In genomic region chr2:127161176-127162136, GRCh38 we compare ENCODE assay signal across 19 cellular contexts. TPM values are rescaled to one million over a fixed set of nuclear protein-coding genes. Genes with fewer than 3 reads are reported as not detected.
DNase-seq lines count a peak whose midpoint lies in the region; ATAC-seq, FAIRE-seq and TF ChIP-seq lines count a peak whose summit lies in the region.
"Had no signal": no experiment of that assay in that cellular context is flagged by ENCODE, and none has a peak within 500 bp of the region (broad histone marks: within the 10 kb centered on the region; RNA-seq: fewer than 3 reads in every experiment).

No MANE protein-coding gene starts in this region.

- WGBS in upper lobe of left lung, 2 donors: 67 to 69% methylated on average over 12 of the region's 12 CpGs
- 42 to 44% methylated on average over 9 to 12 of the region's 12 CpGs for WGBS in esophagus squamous epithelium, 2 donors

- H3K27ac ChIP-seq in upper lobe of left lung: no peak overlapping the region
- H3K27ac ChIP-seq in esophagus squamous epithelium: no peak overlapping the region
- H3K27ac ChIP-seq: ascending aorta, RWPE1, vagina had no signal

- peak overlapping the region; percentile 15 for H3K27ac Mint-ChIP-seq in nephron progenitor cell
- H3K27ac Mint-ChIP-seq: activated naive CD4-positive, alpha-beta T cell treated with anti-CD3 and anti-CD28 coated beads for 36 hours had no signal

- H3K27me3 ChIP-seq in upper lobe of left lung: no peaks in the 10 kb centered on the region
- no peaks in the 10 kb centered on the region for H3K27me3 ChIP-seq in esophagus squamous epithelium
- H3K27me3 ChIP-seq: ascending aorta, vagina had no signal

- H3K9me3 ChIP-seq in upper lobe of left lung: no peaks in the 10 kb centered on the region
- H3K9me3 ChIP-seq in esophagus squamous epithelium: no peaks in the 10 kb centered on the region
- H3K9me3 ChIP-seq: ascending aorta, vagina had no signal

- DNase-seq in G401 (ENCODE audit: low spot score) (peak; percentile 78), RCC 7860 (ENCODE audit: low spot score) (no peak), glomerular visceral epithelial cell (ENCODE audit: extremely low spot score) (peak; percentile 46), nephron progenitor cell (no peak), LoVo (ENCODE audit: low spot score) (no peak), upper lobe of left lung (no peak), esophagus squamous epithelium (lab: John Stamatoyannopoulos, UW) (no peak)
- DNase-seq: activated CD4-positive, alpha-beta T cell treated with anti-CD3 and anti-CD28 coated beads for 4 hours; activated naive CD4-positive, alpha-beta T cell treated with anti-CD3 and anti-CD28 coated beads for 36 hours; foreskin melanocyte; NCI-H1417 treated with DMSO at 0.1 percent for 48 hours; NCI-H748 treated with DMSO at 0.1 percent for 48 hours; stimulated activated CD4-positive, alpha-beta T cell treated with anti-CD3 and anti-CD28 coated beads, Interleukin-4, amount 100 ng/mL, for 1 hour had no signal

- peak; percentile 30 for FAIRE-seq in RCC 7860 (lab: Jason Lieb, UNC)
- FAIRE-seq: colon, endometrium had no signal

- no peak for TF ChIP-seq CTCF in nephron progenitor cell (IDR thresholded peaks at IDR 0.05)
- TF ChIP-seq CTCF in upper lobe of left lung (IDR thresholded peaks at IDR 0.05): no peak
- TF ChIP-seq CTCF in esophagus squamous epithelium (IDR thresholded peaks at IDR 0.05): no peak

- no peak for TF ChIP-seq EP300 in upper lobe of left lung (IDR thresholded peaks at IDR 0.05)

- no peaks in the 10 kb centered on the region for H3K27me3 Mint-ChIP-seq in nephron progenitor cell (ENCODE audit: low read depth, poor library complexity)

- H3K4me1 ChIP-seq in upper lobe of left lung: no peaks in the 10 kb centered on the region
- H3K4me1 ChIP-seq in esophagus squamous epithelium: peaks cover 0 to 19% (median 0%) of the 10 kb centered on the region in 3 donors
- H3K4me1 ChIP-seq: ascending aorta had no signal

- H3K9me3 Mint-ChIP-seq in nephron progenitor cell: peaks cover under 1% of the 10 kb centered on the region
- H3K9me3 Mint-ChIP-seq: activated naive CD4-positive, alpha-beta T cell treated with anti-CD3 and anti-CD28 coated beads for 36 hours had no signal

- peaks cover 60% of the 10 kb centered on the region for H3K4me1 Mint-ChIP-seq in nephron progenitor cell

- intact Hi-C loops in esophagus squamous epithelium (cut with DNase I): no loop called here

- in situ Hi-C loops in G401 (cut with HindIII; ENCODE audit: low sequenced_read_pairs): no loop called here

- TF ChIP-seq POLR2A in upper lobe of left lung (IDR thresholded peaks at IDR 0.05): no peak
- no peak for TF ChIP-seq POLR2A in esophagus squamous epithelium (IDR thresholded peaks at IDR 0.05)

- H3K36me3 ChIP-seq in upper lobe of left lung (no peaks in the 10 kb centered on the region), esophagus squamous epithelium (no peaks in the 10 kb centered on the region)
- H3K36me3 ChIP-seq: ascending aorta, vagina had no signal

- H3K4me3 ChIP-seq in upper lobe of left lung: no peak overlapping the region
- H3K4me3 ChIP-seq in esophagus squamous epithelium: no peak overlapping the region
- H3K4me3 ChIP-seq: ascending aorta, vagina had no signal

- H3K36me3 Mint-ChIP-seq in nephron progenitor cell (ENCODE audit: low read depth): no peaks in the 10 kb centered on the region

- no peak for ATAC-seq in upper lobe of left lung (ENCODE audit: low FRiP score in 2 of 2)
- ATAC-seq in GM21526 (IDR thresholded peaks at IDR 0.05; ENCODE audit: low FRiP score, unreplicated experiment): no peak

- H3K4me3 Mint-ChIP-seq in nephron progenitor cell: no peak overlapping the region
- H3K4me3 Mint-ChIP-seq: activated naive CD4-positive, alpha-beta T cell treated with anti-CD3 and anti-CD28 coated beads for 36 hours had no signal

RNA-seq across cellular contexts. Expression of gene BIN1, which starts 54.5 kb away (rescaled TPM):
- 11.1 and 14.2 TPM in 2 replicates for total RNA-seq in G401 (2014; rRNA removed; shearing (Covaris generic))
- total RNA-seq in upper lobe of left lung: 10 to 100 TPM; 32.3 to 57.0 (median 42.9) TPM
- 10 to 100 TPM; 10.8 to 23.3 (median 15.5) TPM for total RNA-seq in esophagus squamous epithelium

RNA-seq across cellular contexts. Expression of gene CYP27C1, which starts 58.6 kb away (rescaled TPM):
- 1.0 and 4.4 TPM in 2 replicates for total RNA-seq in G401 (2014; rRNA removed; shearing (Covaris generic))
- under 1 TPM in 4 of 6 donors, not detected in 2; 0.11 to 0.39 (median 0.14) TPM for total RNA-seq in upper lobe of left lung
- 1 to 10 TPM in 3 of 4 donors, under 1 TPM in 1; 0.95 to 4.6 (median 1.6) TPM for total RNA-seq in esophagus squamous epithelium
- total RNA-seq: activated naive CD4-positive, alpha-beta T cell treated with anti-CD3 and anti-CD28 coated beads for 36 hours; ascending aorta had no signal

Comparison
In these comparisons a context has a peak if more than half of its experiments do, and no peak if none do; other contexts are left out.
1. DNase-seq: peak in G401 (single experiment) and glomerular visceral epithelial cell (single experiment); none in RCC 7860 (single experiment), nephron progenitor cell (single experiment), LoVo (single experiment), upper lobe of left lung (0 of 2) and esophagus squamous epithelium (single experiment).